Comparison of ENCODE assay signal across 8 cellular contexts in the genomic region with DNA sequence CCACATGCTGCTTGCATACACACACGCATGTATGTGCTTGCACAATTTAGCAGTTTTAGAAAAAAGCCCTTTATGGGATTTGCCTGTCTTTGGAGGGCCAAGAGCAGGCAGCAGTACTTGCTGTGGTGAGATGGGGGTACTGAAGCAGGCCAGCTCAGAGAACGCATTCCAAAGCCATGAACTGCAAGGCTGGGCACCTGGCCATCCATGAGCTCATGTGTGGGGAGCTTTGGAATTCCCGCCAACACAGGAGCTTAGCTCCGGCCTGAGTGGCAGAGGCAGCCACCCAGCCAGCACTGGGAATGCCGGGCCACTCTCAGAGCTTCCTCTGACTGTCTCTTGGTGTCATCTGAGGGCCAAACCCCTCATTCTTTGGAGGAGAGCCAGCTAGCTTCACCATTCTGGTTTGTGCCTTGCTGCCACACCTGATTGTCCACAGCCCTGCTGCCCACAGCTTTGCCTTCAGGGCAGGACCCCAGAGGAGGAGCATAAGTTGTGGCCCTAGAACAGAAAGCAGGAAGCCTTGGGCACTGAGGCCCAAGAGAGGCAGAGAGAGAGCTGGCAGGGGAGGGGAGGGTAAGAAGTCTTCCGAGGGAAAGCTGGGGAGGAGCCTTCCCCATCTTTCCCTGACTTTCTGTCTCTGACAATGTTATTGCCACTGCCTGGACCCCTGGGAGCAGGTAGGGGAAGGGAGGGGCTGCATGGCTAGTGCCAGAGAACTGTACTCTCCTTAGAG.
DNase-seq lines count a peak whose midpoint lies in the region; ATAC-seq, FAIRE-seq and TF ChIP-seq lines count a peak whose summit lies in the region.

No MANE protein-coding gene starts in this region.

- H2BK5ac ChIP-seq in mesenchymal stem cell (ENCODE audit: low read depth, low read length, poor library complexity, severe bottlenecking): peak overlapping the region; percentile 54

- no peak overlapping the region for H3K4me3 Mint-ChIP-seq in immature natural killer cell

- no peak overlapping the region for H3K9ac ChIP-seq in mesenchymal stem cell (ENCODE audit: low read length)

- TF ChIP-seq CTCF in A549 (IDR thresholded peaks at IDR 0.05) (no peak), dorsolateral prefrontal cortex (IDR thresholded peaks at IDR 0.05 in 54 of 56, conservative IDR thresholded peaks at IDR 0.05 in 2 of 56; ENCODE audit: low read depth in 1 of 56, partially characterized antibody in 56 of 56) (peak in 14 of 56 donors; percentile 7 to 35 (median 16))

- H3K36me3 Mint-ChIP-seq in immature natural killer cell: no peaks in the 10 kb centered on the region

- H3K4me1 ChIP-seq in A549 (peaks cover 24% of the 10 kb centered on the region), mesenchymal stem cell (ENCODE audit: control insufficient read depth, insufficient read depth, low read depth, low read length) (peaks cover 32% of the 10 kb centered on the region)

- H3K4me1 Mint-ChIP-seq in immature natural killer cell: no peaks in the 10 kb centered on the region

- no peak overlapping the region for H3K27ac Mint-ChIP-seq in immature natural killer cell

- peak; percentile 92 for ATAC-seq in A549
- ATAC-seq in stimulated activated naive CD8-positive, alpha-beta T cell treated with anti-CD3 and anti-CD28 coated beads, Interleukin-15, Interleukin-2, amounts not matched to agents 100 U/mL and 50 U/mL, for 24 hours: no peak

- H3K4me3 ChIP-seq in A549 (no peak overlapping the region), dorsolateral prefrontal cortex (no peak overlapping the region), mesenchymal stem cell (ENCODE audit: insufficient read depth in 1 of 2, low read depth in 1 of 2, low read length in 2 of 2) (no peak overlapping the region)

- no peak for TF ChIP-seq POLR2A in A549 (IDR thresholded peaks at IDR 0.05; ENCODE audit: low read length)

- H3K18ac ChIP-seq in mesenchymal stem cell (ENCODE audit: low read depth in 1 of 2, low read length in 2 of 2): no peak overlapping the region

- TF ChIP-seq RAD21 in A549 (conservative IDR thresholded peaks at IDR 0.05 in 1 of 2, IDR thresholded peaks at IDR 0.05 in 1 of 2): no peak

- H3K27me3 ChIP-seq in dorsolateral prefrontal cortex: peaks cover 0 to 9% (median 0%) of the 10 kb centered on the region in 45 donors
- H3K27me3 ChIP-seq in mesenchymal stem cell (ENCODE audit: control insufficient read depth in 1 of 2, insufficient read depth in 1 of 2, low read length in 2 of 2): peaks cover 43 to 82% of the 10 kb centered on the region in 2 experiments

- H3K4ac ChIP-seq in mesenchymal stem cell (ENCODE audit: low read depth in 1 of 2, low read length in 2 of 2): no peak overlapping the region

- H3K9me3 ChIP-seq in A549 (no peaks in the 10 kb centered on the region), mesenchymal stem cell (ENCODE audit: control insufficient read depth, low read length) (no peaks in the 10 kb centered on the region)

- no peak overlapping the region for H3K14ac ChIP-seq in mesenchymal stem cell (ENCODE audit: low read length in 2 of 2)

- CTCF ChIA-PET in A549 (lab: Yijun Ruan, JAX): interaction anchor here (1.3 kb wide), 1 partner anchor 100 kb away, joined by 4 read pairs; no protein-coding TSS in a partner anchor

- intact Hi-C loops in dorsolateral prefrontal cortex (cut with DNase I): loop anchor here in 1 of 2 donors (5.0 kb wide), 1 partner anchor 91 kb away; the partner anchor contains the start of gene POU3F1

- FAIRE-seq in A549 (lab: Jason Lieb, UNC): no peak

- peaks cover 0 to 1% (median 0%) of the 10 kb centered on the region in 6 donors for H3K9me3 Mint-ChIP-seq in immature natural killer cell

- no peak overlapping the region for H2AFZ ChIP-seq in mesenchymal stem cell (ENCODE audit: low read depth, low read length)

- WGBS in A549 (ENCODE audit: missing lambda C conversion rate): 14% methylated on average over 6 of the region's 6 CpGs
- 60% methylated on average over 5 of the region's 6 CpGs for WGBS in mesenchymal stem cell

- H4K8ac ChIP-seq in mesenchymal stem cell (ENCODE audit: low read length): no peak overlapping the region

- no peak overlapping the region for H2BK120ac ChIP-seq in mesenchymal stem cell (ENCODE audit: low read depth, low read length)

- H3K79me1 ChIP-seq in mesenchymal stem cell (replicated peaks; ENCODE audit: low read length, poor library complexity, severe bottlenecking): no peaks in the 10 kb centered on the region

- no peaks in the 10 kb centered on the region for H3K36me3 ChIP-seq in mesenchymal stem cell (ENCODE audit: control insufficient read depth in 1 of 2, insufficient read depth in 2 of 2, low read depth in 1 of 2, low read length in 2 of 2)

- POLR2A ChIA-PET in A549 (lab: Yijun Ruan, JAX): no interaction called here

- peak overlapping the region; percentile 79 for H2AK5ac ChIP-seq in mesenchymal stem cell (ENCODE audit: low read length, severe bottlenecking)

- H3K4me2 ChIP-seq in A549: peak overlapping the region; percentile 36
- H3K4me2 ChIP-seq in mesenchymal stem cell (ENCODE audit: low read length, poor library complexity, severe bottlenecking): peak overlapping the region; percentile 34

- peaks cover under 1 to 33% (median 15%) of the 10 kb centered on the region in 3 donors for H3K27me3 Mint-ChIP-seq in immature natural killer cell (ENCODE audit: low read depth in 3 of 3)

- H3K27ac ChIP-seq in A549 (peak overlapping the region in 1 of 2 experiments; percentile 72; a peak in 3 of 6 replicates), dorsolateral prefrontal cortex (peak overlapping the region in 11 of 59 donors; percentile 14 to 57 (median 27)), mesenchymal stem cell (ENCODE audit: low read length, poor library complexity, severe bottlenecking) (peak overlapping the region; percentile 80)

- no peak overlapping the region for H2BK12ac ChIP-seq in mesenchymal stem cell (ENCODE audit: low read length in 2 of 2)

- H3K23ac ChIP-seq in mesenchymal stem cell (ENCODE audit: low read length in 2 of 2): no peak overlapping the region

- peak; percentile 31 to 73 for DNase-seq in A549 (ENCODE audit: low read depth in 1 of 2, low spot score in 1 of 2)
- peak; percentile 100 for DNase-seq in NCI-H2029 (lab: John Stamatoyannopoulos, UW)
- DNase-seq in dorsolateral prefrontal cortex: peak in 8 of 10 donors; percentile 48 to 83 (median 74)
- DNase-seq in mesenchymal stem cell: peak; percentile 43
- DNase-seq in stimulated activated naive CD8-positive, alpha-beta T cell treated with anti-CD3 and anti-CD28 coated beads, Interleukin-15, Interleukin-2, amounts not matched to agents 100 U/mL and 50 U/mL, for 24 hours: no peak
- DNase-seq in immature natural killer cell: no peak
- DNase-seq in activated CD8-positive, alpha-beta memory T cell treated with anti-CD3 and anti-CD28 coated beads, Interleukin-2, amount 50 U/mL, for 48 hours: no peak
- no peak for DNase-seq in activated naive CD4-positive, alpha-beta T cell (lab: John Stamatoyannopoulos, UW)

- TF ChIP-seq EP300 in A549 (IDR thresholded peaks at IDR 0.05): no peak

- no peak overlapping the region for H4K91ac ChIP-seq in mesenchymal stem cell (ENCODE audit: low read length)

- no peak overlapping the region for H2BK15ac ChIP-seq in mesenchymal stem cell (ENCODE audit: low read depth, poor library complexity, severe bottlenecking)

TF ChIP-seq in A549, 52 proteins besides CTCF, POLR2A, EP300 and RAD21 (continues in another document):
- TF ChIP-seq ESRRA (IDR thresholded peaks at IDR 0.05; ENCODE audit: borderline replicate concordance, low read length) (no peak), NR3C1 (IDR thresholded peaks at IDR 0.05) (no peak), MAX (IDR thresholded peaks at IDR 0.05) (peak; percentile 46; the same call in 1 of the 2 replicates), CEBPB (IDR thresholded peaks at IDR 0.05) (no peak), REST (IDR thresholded peaks at IDR 0.05) (no peak)
- TF ChIP-seq, protein P1, sequence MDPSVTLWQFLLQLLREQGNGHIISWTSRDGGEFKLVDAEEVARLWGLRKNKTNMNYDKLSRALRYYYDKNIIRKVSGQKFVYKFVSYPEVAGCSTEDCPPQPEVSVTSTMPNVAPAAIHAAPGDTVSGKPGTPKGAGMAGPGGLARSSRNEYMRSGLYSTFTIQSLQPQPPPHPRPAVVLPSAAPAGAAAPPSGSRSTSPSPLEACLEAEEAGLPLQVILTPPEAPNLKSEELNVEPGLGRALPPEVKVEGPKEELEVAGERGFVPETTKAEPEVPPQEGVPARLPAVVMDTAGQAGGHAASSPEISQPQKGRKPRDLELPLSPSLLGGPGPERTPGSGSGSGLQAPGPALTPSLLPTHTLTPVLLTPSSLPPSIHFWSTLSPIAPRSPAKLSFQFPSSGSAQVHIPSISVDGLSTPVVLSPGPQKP (IDR thresholded peaks at IDR 0.05; ENCODE audit: low read depth, low read length): no peak
- TF ChIP-seq, protein P2, sequence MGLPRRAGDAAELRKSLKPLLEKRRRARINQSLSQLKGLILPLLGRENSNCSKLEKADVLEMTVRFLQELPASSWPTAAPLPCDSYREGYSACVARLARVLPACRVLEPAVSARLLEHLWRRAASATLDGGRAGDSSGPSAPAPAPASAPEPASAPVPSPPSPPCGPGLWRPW (IDR thresholded peaks at IDR 0.05): no peak

Comparison
In these comparisons a context has a peak if more than half of its experiments do, and no peak if none do; other contexts are left out.
1. DNase-seq: peak in A549 (2 of 2), NCI-H2029 (single experiment), dorsolateral prefrontal cortex (8 of 10) and mesenchymal stem cell (single experiment); none in stimulated activated naive CD8-positive, alpha-beta T cell treated with anti-CD3 and anti-CD28 coated beads, Interleukin-15, Interleukin-2, amounts not matched to agents 100 U/mL and 50 U/mL, for 24 hours (single experiment), immature natural killer cell (0 of 3), activated CD8-positive, alpha-beta memory T cell treated with anti-CD3 and anti-CD28 coated beads, Interleukin-2, amount 50 U/mL, for 48 hours (single experiment) and activated naive CD4-positive, alpha-beta T cell (0 of 4).